Comparison of ENCODE assay signal across 8 cellular contexts in the genomic region with DNA sequence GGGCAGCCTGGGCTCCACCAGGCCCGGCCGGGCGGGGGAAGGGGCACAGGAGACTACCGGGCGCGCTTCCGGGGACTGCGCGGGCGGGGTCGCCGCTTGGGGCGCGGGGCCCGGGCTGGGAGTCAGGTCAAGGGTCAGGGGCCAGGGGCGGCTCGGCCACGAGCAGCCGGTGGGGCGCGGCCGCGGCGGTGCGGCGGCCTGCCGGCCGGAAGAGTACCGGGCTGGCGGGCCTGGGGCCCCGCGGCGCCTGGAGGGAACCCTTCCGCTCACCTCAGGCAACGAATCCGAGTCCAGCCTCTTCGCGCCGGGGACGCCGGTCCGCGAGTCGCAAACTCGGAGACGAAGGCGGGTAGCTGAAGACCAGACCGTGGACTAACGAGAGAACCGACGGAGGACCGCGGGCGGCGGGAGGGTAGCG. TPM values are rescaled to one million over a fixed set of nuclear protein-coding genes. Genes with fewer than 3 reads are reported as not detected.
DNase-seq lines count a peak whose midpoint lies in the region; ATAC-seq, FAIRE-seq and TF ChIP-seq lines count a peak whose summit lies in the region.

No MANE protein-coding gene starts in this region.

- H3K79me1 ChIP-seq in H1 (ENCODE audit: low read depth, low read length): peaks cover 15% of the 10 kb centered on the region

- H3K9ac ChIP-seq in H1 (replicated peaks in 1 of 4; ENCODE audit: extremely low read depth in 1 of 4, low read depth in 3 of 4, low read length in 3 of 4) (peak overlapping the region; percentile 91 to 96 (median 92)), mucosa of stomach (ENCODE audit: low read length) (peak overlapping the region; percentile 61), subcutaneous abdominal adipose tissue (ENCODE audit: low read length in 5 of 5) (peak overlapping the region in 4 of 5 donors; percentile 83 to 97 (median 95))

- no peak overlapping the region for H2AK5ac ChIP-seq in H1 (ENCODE audit: low read depth, low read length)

- H3K79me2 ChIP-seq in H1 (ENCODE audit: control insufficient read depth in 1 of 2, insufficient read depth in 2 of 2, low read length in 2 of 2): peaks cover 33 to 48% of the 10 kb centered on the region in 2 experiments

- no peak for TF ChIP-seq CTCF in AG09309 (IDR thresholded peaks at IDR 0.05; ENCODE audit: control insufficient read depth, insufficient read depth, low read depth, low read length, missing control alignments)
- no peak for TF ChIP-seq CTCF in H1 (IDR thresholded peaks at IDR 0.05; ENCODE audit: control extremely low read depth in 1 of 3, insufficient read depth in 1 of 3, low read depth in 1 of 3, low read length in 3 of 3)
- no peak for TF ChIP-seq CTCF in GM20000 (IDR thresholded peaks at IDR 0.05; ENCODE audit: extremely low read depth, missing control alignments)

- DNase-seq in AG09309 (ENCODE audit: low read depth): no peak
- DNase-seq in activated CD4-positive, CD25-positive, alpha-beta regulatory T cell treated with anti-CD3 and anti-CD28 coated beads, Interleukin-2, amount 50 U/mL, for 72 hours: peak; percentile 69
- no peak for DNase-seq in H1 (ENCODE audit: low read depth in 1 of 2, low spot score in 2 of 2)
- no peak for DNase-seq in GM20000 (ENCODE audit: low spot score)

- peak overlapping the region; percentile 27 for H3K56ac ChIP-seq in H1 (replicated peaks; ENCODE audit: insufficient read length, low read depth, low read length)

- no peak overlapping the region for H2AFZ ChIP-seq in H1 (ENCODE audit: low read length)

- H3K4me2 ChIP-seq in H1 (ENCODE audit: insufficient read depth in 1 of 2, low read depth in 2 of 2, low read length in 2 of 2): peak overlapping the region; percentile 80 to 93

- no peak overlapping the region for H2BK15ac ChIP-seq in H1 (ENCODE audit: low read length)

- H2BK20ac ChIP-seq in H1 (ENCODE audit: low read length): no peak overlapping the region

- peaks cover 0 to under 1% (median 0%) of the 10 kb centered on the region in 4 experiments; a peak in 1 of 8 replicates for H3K36me3 ChIP-seq in H1 (ENCODE audit: control insufficient read depth in 2 of 4, insufficient read depth in 4 of 4, low read length in 3 of 4)
- H3K36me3 ChIP-seq in mucosa of stomach (ENCODE audit: control insufficient read depth, insufficient read depth, low read length): peaks cover 4% of the 10 kb centered on the region
- peaks cover 0 to 18% (median 11%) of the 10 kb centered on the region in 5 donors for H3K36me3 ChIP-seq in subcutaneous abdominal adipose tissue (ENCODE audit: control insufficient read depth in 5 of 5, insufficient read depth in 5 of 5, low read length in 5 of 5)

- H3K9me3 ChIP-seq in H1 (ENCODE audit: insufficient read depth in 2 of 2, low read depth in 1 of 2, low read length in 1 of 2) (no peaks in the 10 kb centered on the region), mucosa of stomach (ENCODE audit: control insufficient read depth, low read length) (no peaks in the 10 kb centered on the region), subcutaneous abdominal adipose tissue (ENCODE audit: control insufficient read depth in 5 of 5, low read length in 5 of 5) (no peaks in the 10 kb centered on the region)

- no peak overlapping the region for H3K23ac ChIP-seq in H1 (ENCODE audit: insufficient read length)

- no peak overlapping the region for H2BK12ac ChIP-seq in H1 (ENCODE audit: low read depth, low read length)

- H4K5ac ChIP-seq in H1 (ENCODE audit: insufficient read length, low read depth, low read length): peak overlapping the region; percentile 99

- no peak for TF ChIP-seq RAD21 in H1 (IDR thresholded peaks at IDR 0.05 in 1 of 2, conservative IDR thresholded peaks at IDR 0.05 in 1 of 2; ENCODE audit: low read depth in 2 of 2, low read length in 2 of 2)

- peaks cover 0 to 11% (median 8%) of the 10 kb centered on the region in 4 experiments; a peak in 5 of 7 replicates for H3K4me1 ChIP-seq in H1 (replicated peaks in 1 of 4; ENCODE audit: control insufficient read depth in 3 of 4, insufficient read depth in 4 of 4, low read length in 3 of 4)
- H3K4me1 ChIP-seq in mucosa of stomach (ENCODE audit: control insufficient read depth, insufficient read depth, low read length): peaks cover 38% of the 10 kb centered on the region
- peaks cover 15 to 72% (median 69%) of the 10 kb centered on the region in 5 donors for H3K4me1 ChIP-seq in subcutaneous abdominal adipose tissue (ENCODE audit: control insufficient read depth in 5 of 5, insufficient read depth in 5 of 5, low read length in 5 of 5)

- H2BK120ac ChIP-seq in H1 (replicated peaks; ENCODE audit: low read depth, low read length): peak overlapping the region; percentile 86

- peak in 1 of 2 experiments; percentile 81; a peak in 1 of 3 replicates for TF ChIP-seq POLR2A in H1 (IDR thresholded peaks at IDR 0.05; ENCODE audit: control extremely low read depth in 1 of 2, low read depth in 2 of 2, low read length in 2 of 2)

- FAIRE-seq in H1 (lab: Jason Lieb, UNC): no peak

- WGBS in H1 (ENCODE audit: extremely low coverage in 1 of 2, insufficient coverage in 1 of 2, insufficient read length in 1 of 2, insufficient replicate concordance in 2 of 2, low coverage in 1 of 2, low lambda C conversion rate in 2 of 2, missing lambda C conversion rate in 1 of 2), 2 experiments: 2% methylated on average over 29 of the region's 56 CpGs; no CpG with 5 or more reads in 1 of the 2 experiments

- peak overlapping the region; percentile 93 for H3K4ac ChIP-seq in H1 (replicated peaks; ENCODE audit: insufficient read length, low read depth, low read length)

- H3K27ac ChIP-seq in H1 (ENCODE audit: low read depth, low read length): peak overlapping the region; percentile 86
- H3K27ac ChIP-seq in subcutaneous abdominal adipose tissue (ENCODE audit: low read depth, low read length): peak overlapping the region; percentile 91

- peak overlapping the region; percentile 80 for H4K91ac ChIP-seq in H1 (replicated peaks; ENCODE audit: insufficient read length, low read length)

- peak overlapping the region; percentile 97 for H4K8ac ChIP-seq in H1 (ENCODE audit: extremely low read depth, insufficient read depth, low read length)

- no peak for TF ChIP-seq EP300 in H1 (IDR thresholded peaks at IDR 0.05; ENCODE audit: borderline replicate concordance in 1 of 2, low read depth in 2 of 2, low read length in 2 of 2)

- CTCF ChIA-PET in H1 (lab: Charles Lee; ENCODE audit: partially characterized antibody): interaction anchor here (0.6 to 1.0 kb wide), 2 partner anchors 11 to 159 kb away, joined by 3 read pairs; no protein-coding TSS in a partner anchor

- peaks cover 12 to 20% of the 10 kb centered on the region in 2 experiments for H4K20me1 ChIP-seq in H1 (replicated peaks in 1 of 2; ENCODE audit: control insufficient read depth in 1 of 2, insufficient read depth in 2 of 2, low read length in 2 of 2)

- H3K4me3 ChIP-seq in AG09309 (ENCODE audit: control insufficient read depth, low read depth, low read length) (peak overlapping the region; percentile 80), H1 (ENCODE audit: extremely low read depth in 1 of 4, insufficient read depth in 2 of 4, low read depth in 3 of 4, low read length in 4 of 4) (peak overlapping the region; percentile 76 to 99 (median 90)), mucosa of stomach (ENCODE audit: low read length) (peak overlapping the region; percentile 46), subcutaneous abdominal adipose tissue (ENCODE audit: low read depth in 1 of 5, low read length in 5 of 5) (peak overlapping the region in 4 of 5 donors; percentile 85 to 97 (median 95))

- H3K27me3 ChIP-seq in H1 (replicated peaks in 1 of 4; ENCODE audit: control insufficient read depth in 3 of 4, extremely low read depth in 1 of 4, insufficient read depth in 3 of 4, low read length in 3 of 4): no peaks in the 10 kb centered on the region
- H3K27me3 ChIP-seq in mucosa of stomach (ENCODE audit: control insufficient read depth, insufficient read depth, low read length): no peaks in the 10 kb centered on the region
- H3K27me3 ChIP-seq in subcutaneous abdominal adipose tissue (ENCODE audit: control insufficient read depth in 5 of 5, insufficient read depth in 4 of 5, low read length in 5 of 5): no peaks in the 10 kb centered on the region

- peak overlapping the region; percentile 97 for H3K18ac ChIP-seq in H1 (ENCODE audit: extremely low read depth, low read length)

- H2BK5ac ChIP-seq in H1 (ENCODE audit: low read depth, low read length): peak overlapping the region; percentile 92

- ATAC-seq in GM19372 (IDR thresholded peaks at IDR 0.05; ENCODE audit: low read depth, unreplicated experiment): peak; percentile 19
- peak; percentile 29 for ATAC-seq in HG03439 (IDR thresholded peaks at IDR 0.05; ENCODE audit: unreplicated experiment)

- no peak overlapping the region for H3K14ac ChIP-seq in H1 (ENCODE audit: insufficient read length)

- POLR2A ChIA-PET in H1 (lab: Charles Lee; ENCODE audit: partially characterized antibody): interaction anchor here (0.6 to 4.2 kb wide), 35 partner anchors 9 to 390 kb away, joined by 3 to 57 read pairs (median 5); a partner anchor contains a TSS

- peaks cover 16% of the 10 kb centered on the region for H3K23me2 ChIP-seq in H1 (ENCODE audit: low read depth, low read length)

RNA-seq across cellular contexts. Expression of a gene that starts 0.2 kb away (rescaled TPM):
- total RNA-seq in H1 (2021; fragmentation: NEBNext Ultra II Directional; extraction: Animal tissue kit (Norgen Biotek cat#: 25700)): 386 and 397 TPM in 2 replicates
- 176 and 225 TPM in 2 replicates for polyA plus RNA-seq in H1 (2011; rRNA removed)
- 237 TPM for polyA plus RNA-seq in H1 (2011; cell fraction: cytosol; rRNA removed)
- polyA plus RNA-seq in H1 (2011; cell fraction: nucleus; rRNA removed): 230 TPM
- polyA plus RNA-seq in H1 (2012, experiment 1 of 2): 329 to 425 TPM (median 343 TPM) in 4 replicates
- 382 TPM for polyA plus RNA-seq in H1 (2012, experiment 2 of 2)
- 313 TPM for polyA plus RNA-seq in H1 (2013, experiment 1 of 2)
- polyA plus RNA-seq in H1 (2013, experiment 2 of 2): 317 TPM
- polyA minus RNA-seq in H1 (2011; rRNA and poly(A)+ RNA removed): 293 and 303 TPM in 2 replicates
- 236 TPM for polyA minus RNA-seq in H1 (2011; cell fraction: cytosol; rRNA and poly(A)+ RNA removed)
- 122 TPM for polyA minus RNA-seq in H1 (2011; cell fraction: nucleus; rRNA and poly(A)+ RNA removed)

RNA-seq across cellular contexts. Expression of a gene that starts 0.7 kb away (rescaled TPM):
- 6.2 and 7.4 TPM in 2 replicates for total RNA-seq in H1 (2021; fragmentation: NEBNext Ultra II Directional; extraction: Animal tissue kit (Norgen Biotek cat#: 25700))
- 11.0 and 13.2 TPM in 2 replicates for polyA plus RNA-seq in H1 (2011; rRNA removed)
- polyA plus RNA-seq in H1 (2011; cell fraction: cytosol; rRNA removed): 14.1 TPM
- 7.9 TPM for polyA plus RNA-seq in H1 (2011; cell fraction: nucleus; rRNA removed)
- polyA plus RNA-seq in H1 (2012, experiment 1 of 2): 8.6 to 10.2 TPM (median 9.5 TPM) in 4 replicates
- polyA plus RNA-seq in H1 (2012, experiment 2 of 2): 9.0 TPM
- 3.9 TPM for polyA plus RNA-seq in H1 (2013, experiment 1 of 2)
- polyA plus RNA-seq in H1 (2013, experiment 2 of 2): 4.5 TPM
- polyA minus RNA-seq in H1 (2011; rRNA and poly(A)+ RNA removed): 11.6 and 12.0 TPM in 2 replicates
- polyA minus RNA-seq in H1 (2011; cell fraction: cytosol; rRNA and poly(A)+ RNA removed): 5.1 TPM
- 17.3 TPM for polyA minus RNA-seq in H1 (2011; cell fraction: nucleus; rRNA and poly(A)+ RNA removed)

RNA-seq across cellular contexts. Expression of a gene that starts 10.7 kb away (rescaled TPM):
- 44.3 and 46.5 TPM in 2 replicates for total RNA-seq in H1 (2021; fragmentation: NEBNext Ultra II Directional; extraction: Animal tissue kit (Norgen Biotek cat#: 25700))
- polyA plus RNA-seq in H1 (2011; rRNA removed): 90.1 and 92.4 TPM in 2 replicates
- 97.0 TPM for polyA plus RNA-seq in H1 (2011; cell fraction: cytosol; rRNA removed)
- polyA plus RNA-seq in H1 (2011; cell fraction: nucleus; rRNA removed): 227 TPM
- polyA plus RNA-seq in H1 (2012, experiment 1 of 2): 56.6 to 72.5 TPM (median 63.8 TPM) in 4 replicates
- polyA plus RNA-seq in H1 (2012, experiment 2 of 2): 42.5 TPM
- polyA plus RNA-seq in H1 (2013, experiment 1 of 2): 35.4 TPM
- polyA plus RNA-seq in H1 (2013, experiment 2 of 2): 32.2 TPM
- 93.0 and 99.7 TPM in 2 replicates for polyA minus RNA-seq in H1 (2011; rRNA and poly(A)+ RNA removed)
- 21.9 TPM for polyA minus RNA-seq in H1 (2011; cell fraction: cytosol; rRNA and poly(A)+ RNA removed)
- 33.6 TPM for polyA minus RNA-seq in H1 (2011; cell fraction: nucleus; rRNA and poly(A)+ RNA removed)

RNA-seq across cellular contexts. Expression of a gene that starts 17.6 kb away (rescaled TPM):
- total RNA-seq in H1 (2021; fragmentation: NEBNext Ultra II Directional; extraction: Animal tissue kit (Norgen Biotek cat#: 25700)): 8.2 and 9.0 TPM in 2 replicates
- 15.3 and 20.9 TPM in 2 replicates for polyA plus RNA-seq in H1 (2011; rRNA removed)
- polyA plus RNA-seq in H1 (2011; cell fraction: cytosol; rRNA removed): 15.3 TPM
- polyA plus RNA-seq in H1 (2011; cell fraction: nucleus; rRNA removed): 70.7 TPM
- 11.5 to 14.2 TPM (median 14.0 TPM) in 4 replicates for polyA plus RNA-seq in H1 (2012, experiment 1 of 2)
- polyA plus RNA-seq in H1 (2012, experiment 2 of 2): 12.2 TPM
- polyA plus RNA-seq in H1 (2013, experiment 1 of 2): 5.9 TPM
- polyA plus RNA-seq in H1 (2013, experiment 2 of 2): 6.4 TPM
- polyA minus RNA-seq in H1 (2011; rRNA and poly(A)+ RNA removed): 21.2 and 25.6 TPM in 2 replicates
- 6.3 TPM for polyA minus RNA-seq in H1 (2011; cell fraction: cytosol; rRNA and poly(A)+ RNA removed)
- 4.9 TPM for polyA minus RNA-seq in H1 (2011; cell fraction: nucleus; rRNA and poly(A)+ RNA removed)

RNA-seq across cellular contexts. Expression of a gene that starts 53.4 kb away (rescaled TPM):
- 250 and 252 TPM in 2 replicates for total RNA-seq in H1 (2021; fragmentation: NEBNext Ultra II Directional; extraction: Animal tissue kit (Norgen Biotek cat#: 25700))
- polyA plus RNA-seq in H1 (2011; rRNA removed): 757 and 854 TPM in 2 replicates
- polyA plus RNA-seq in H1 (2011; cell fraction: cytosol; rRNA removed): 454 TPM
- polyA plus RNA-seq in H1 (2011; cell fraction: nucleus; rRNA removed): 458 TPM
- 212 to 300 TPM (median 285 TPM) in 4 replicates for polyA plus RNA-seq in H1 (2012, experiment 1 of 2)
- 471 TPM for polyA plus RNA-seq in H1 (2012, experiment 2 of 2)
- 203 TPM for polyA plus RNA-seq in H1 (2013, experiment 1 of 2)
- polyA plus RNA-seq in H1 (2013, experiment 2 of 2): 201 TPM
- 61.1 and 103 TPM in 2 replicates for polyA minus RNA-seq in H1 (2011; rRNA and poly(A)+ RNA removed)
- 138 TPM for polyA minus RNA-seq in H1 (2011; cell fraction: cytosol; rRNA and poly(A)+ RNA removed)
- 96.8 TPM for polyA minus RNA-seq in H1 (2011; cell fraction: nucleus; rRNA and poly(A)+ RNA removed)
